ENCODE assay signal across 1 cellular context in the genomic region with DNA sequence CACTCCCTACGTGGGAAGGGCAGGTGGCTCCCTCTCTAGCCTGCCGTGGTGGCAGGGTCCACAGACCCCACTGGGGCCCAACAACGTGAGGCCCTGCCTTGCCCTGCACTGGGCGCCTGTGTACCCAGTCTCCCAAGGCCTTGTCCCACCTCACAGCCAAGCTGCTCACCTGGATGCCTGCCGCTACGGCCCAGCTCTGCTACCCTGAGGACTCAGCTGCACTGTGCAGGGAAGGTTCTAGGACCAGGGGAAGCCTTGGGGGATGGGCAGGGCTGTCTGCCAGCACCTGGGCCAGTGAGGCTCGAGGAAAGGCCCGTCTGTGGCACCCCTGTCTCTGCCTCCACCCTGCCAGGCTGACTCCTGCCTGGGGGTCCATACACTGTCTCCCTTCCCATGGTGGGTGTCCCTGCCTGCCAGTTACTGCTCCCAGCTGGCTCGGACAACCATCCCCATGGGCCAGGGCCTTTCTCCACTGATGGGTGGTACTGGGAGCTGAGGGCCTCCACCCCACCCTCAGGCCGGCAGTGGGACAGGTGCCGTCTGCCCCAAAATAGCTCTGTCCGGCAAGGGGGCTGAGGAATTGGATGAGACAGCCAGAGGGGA.
A peak's percentile ranks its signal among the peaks of the same experiment; 100 is the strongest.
TF ChIP-seq lines count a peak whose summit lies in the region.

No MANE protein-coding gene starts in this region.

TF ChIP-seq in HepG2, 621 proteins besides CTCF, POLR2A, EP300 and RAD21:
- TF ChIP-seq AGO2 (optimal IDR thresholded peaks at IDR 0.05; ENCODE audit: low read depth, low read length) (peak; percentile 86), ZNF776 (CRISPR knock-in tag; IDR thresholded peaks at IDR 0.05) (0 out of 2 replicates have a peak, but pooled peaks have one; percentile 2), RBM39 (IDR thresholded peaks at IDR 0.05; ENCODE audit: low read depth, low read length, poor library complexity, severe bottlenecking) (peak; percentile 10), ISX (CRISPR knock-in tag; conservative IDR thresholded peaks at IDR 0.05) (no peak), ZNF687 (CRISPR knock-in tag; IDR thresholded peaks at IDR 0.05) (0 out of 2 replicates have a peak, but pooled peaks have one; percentile 6), GATAD1 (CRISPR knock-in tag; IDR thresholded peaks at IDR 0.05) (no peak)
